ENCODE assay signal across 1 cellular context in genomic region chr14:24103451-24103850, GRCh38.
TF ChIP-seq lines count a peak whose summit lies in the region.

No MANE protein-coding gene starts in this region.

TF ChIP-seq in GM12878, 131 proteins besides CTCF, POLR2A, EP300 and RAD21:
- TF ChIP-seq EED (IDR thresholded peaks at IDR 0.05; ENCODE audit: low read depth): no peak
- TF ChIP-seq EZH2 (IDR thresholded peaks at IDR 0.05; ENCODE audit: borderline replicate concordance, control insufficient read depth, low read depth, low read length): no peak
- TF ChIP-seq ZNF384 (IDR thresholded peaks at IDR 0.05; ENCODE audit: borderline replicate concordance, low read depth, low read length): no peak
- TF ChIP-seq, protein P1, sequence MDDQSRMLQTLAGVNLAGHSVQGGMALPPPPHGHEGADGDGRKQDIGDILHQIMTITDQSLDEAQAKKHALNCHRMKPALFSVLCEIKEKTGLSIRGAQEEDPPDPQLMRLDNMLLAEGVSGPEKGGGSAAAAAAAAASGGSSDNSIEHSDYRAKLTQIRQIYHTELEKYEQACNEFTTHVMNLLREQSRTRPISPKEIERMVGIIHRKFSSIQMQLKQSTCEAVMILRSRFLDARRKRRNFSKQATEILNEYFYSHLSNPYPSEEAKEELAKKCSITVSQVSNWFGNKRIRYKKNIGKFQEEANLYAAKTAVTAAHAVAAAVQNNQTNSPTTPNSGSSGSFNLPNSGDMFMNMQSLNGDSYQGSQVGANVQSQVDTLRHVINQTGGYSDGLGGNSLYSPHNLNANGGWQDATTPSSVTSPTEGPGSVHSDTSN (IDR thresholded peaks at IDR 0.05; ENCODE audit: insufficient replicate concordance, low read depth, low read length): no peak
- no peak for TF ChIP-seq ATF7 (IDR thresholded peaks at IDR 0.05; ENCODE audit: low read depth)
- no peak for TF ChIP-seq ZZZ3 (IDR thresholded peaks at IDR 0.05; ENCODE audit: control insufficient read depth, insufficient read length, low read depth)
- TF ChIP-seq CBX5 (IDR thresholded peaks at IDR 0.05; ENCODE audit: low read depth): no peak
- TF ChIP-seq MXI1 (IDR thresholded peaks at IDR 0.05; ENCODE audit: low read depth, low read length): no peak
- TF ChIP-seq USF1 (IDR thresholded peaks at IDR 0.05; ENCODE audit: borderline replicate concordance, extremely low read length, insufficient read depth, low read depth, low read length): no peak
- no peak for TF ChIP-seq MEF2A (IDR thresholded peaks at IDR 0.05; ENCODE audit: insufficient read depth, low read depth, low read length)
- TF ChIP-seq, protein P2, sequence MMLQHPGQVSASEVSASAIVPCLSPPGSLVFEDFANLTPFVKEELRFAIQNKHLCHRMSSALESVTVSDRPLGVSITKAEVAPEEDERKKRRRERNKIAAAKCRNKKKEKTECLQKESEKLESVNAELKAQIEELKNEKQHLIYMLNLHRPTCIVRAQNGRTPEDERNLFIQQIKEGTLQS (IDR thresholded peaks at IDR 0.05; ENCODE audit: borderline replicate concordance, extremely low read depth, low read depth, low read length): no peak
- TF ChIP-seq BRCA1 (IDR thresholded peaks at IDR 0.05; ENCODE audit: low read depth, low read length): no peak
- TF ChIP-seq, protein P3, sequence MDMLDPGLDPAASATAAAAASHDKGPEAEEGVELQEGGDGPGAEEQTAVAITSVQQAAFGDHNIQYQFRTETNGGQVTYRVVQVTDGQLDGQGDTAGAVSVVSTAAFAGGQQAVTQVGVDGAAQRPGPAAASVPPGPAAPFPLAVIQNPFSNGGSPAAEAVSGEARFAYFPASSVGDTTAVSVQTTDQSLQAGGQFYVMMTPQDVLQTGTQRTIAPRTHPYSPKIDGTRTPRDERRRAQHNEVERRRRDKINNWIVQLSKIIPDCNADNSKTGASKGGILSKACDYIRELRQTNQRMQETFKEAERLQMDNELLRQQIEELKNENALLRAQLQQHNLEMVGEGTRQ (IDR thresholded peaks at IDR 0.05; ENCODE audit: borderline replicate concordance, low read depth, low read length): no peak
- no peak for TF ChIP-seq KLF5 (IDR thresholded peaks at IDR 0.05; ENCODE audit: partially characterized antibody)
- TF ChIP-seq CEBPZ (IDR thresholded peaks at IDR 0.05; ENCODE audit: low read depth, low read length): no peak
- TF ChIP-seq RFX5 (IDR thresholded peaks at IDR 0.05; ENCODE audit: low read depth, low read length): no peak
TF ChIP-seq in GM12878: peak in this region for 0.
